ENCODE assay signal across 18 cellular contexts in genomic region chr11:71151561-71151960, GRCh38.
A peak's percentile ranks its signal among the peaks of the same experiment; 100 is the strongest.
DNase-seq lines count a peak whose midpoint lies in the region; ATAC-seq, FAIRE-seq and TF ChIP-seq lines count a peak whose summit lies in the region.
"Had no signal": no experiment of that assay in that cellular context is flagged by ENCODE, and none has a peak within 500 bp of the region (broad histone marks: within the 10 kb centered on the region; RNA-seq: fewer than 3 reads in every experiment).

No MANE protein-coding gene starts in this region.

- POLR2A ChIA-PET in HepG2 (lab: Yijun Ruan, JAX): interaction anchor here (3.4 kb wide), 1 partner anchor 101 kb away, joined by 23 read pairs; the partner anchor contains the start of gene SHANK2

- no peaks in the 10 kb centered on the region for H3K27me3 Mint-ChIP-seq in progenitor cell of endocrine pancreas

- BruUV-seq in HepG2 (replicated peaks; lab: Mats Ljungman, UMichigan): no TSS peak

- H3K27me3 ChIP-seq in HepG2 (ENCODE audit: control insufficient read depth in 1 of 2, insufficient read depth in 2 of 2, low read length in 2 of 2) (no peaks in the 10 kb centered on the region), right lobe of liver (no peaks in the 10 kb centered on the region)

- no peaks in the 10 kb centered on the region for H4K20me1 ChIP-seq in HepG2 (ENCODE audit: insufficient read depth, low read length)

- no peak overlapping the region for H2AFZ ChIP-seq in HepG2 (ENCODE audit: low read length)

- TF ChIP-seq RAD21 in HepG2 (CRISPR knock-in tag; IDR thresholded peaks at IDR 0.05): no peak

- no peaks in the 10 kb centered on the region for H3K9me3 Mint-ChIP-seq in progenitor cell of endocrine pancreas (ENCODE audit: low read depth)

- intact Hi-C loops in HepG2 (cut with micrococcal nuclease; ENCODE audit: unreplicated experiment): loop anchor here (10.0 kb wide), 1 partner anchor 93 kb away; no protein-coding TSS in a partner anchor
- intact Hi-C loops in right lobe of liver (cut with DNase I): no loop called here

- H3K4me1 Mint-ChIP-seq in progenitor cell of endocrine pancreas (ENCODE audit: low read depth): peaks cover 34% of the 10 kb centered on the region

- no peaks in the 10 kb centered on the region for H3K9me3 ChIP-seq in HepG2 (ENCODE audit: low read length)
- H3K9me3 ChIP-seq in right lobe of liver: no peaks in the 10 kb centered on the region
- H3K9me3 ChIP-seq: A549, BE2C, HAP-1 had no signal

- TF ChIP-seq CTCF in HepG2 (CRISPR knock-in tag; IDR thresholded peaks at IDR 0.05) (no peak), right lobe of liver (IDR thresholded peaks at IDR 0.05) (no peak), progenitor cell of endocrine pancreas (IDR thresholded peaks at IDR 0.05; ENCODE audit: unreplicated experiment) (no peak)

- H3K4me1 ChIP-seq in HepG2 (ENCODE audit: insufficient read depth, low read length): peaks cover 45% of the 10 kb centered on the region
- peaks cover 0 to 20% (median 5%) of the 10 kb centered on the region in 4 donors for H3K4me1 ChIP-seq in right lobe of liver
- H3K4me1 ChIP-seq: BE2C, HAP-1 had no signal

- TF ChIP-seq EP300 in HepG2 (IDR thresholded peaks at IDR 0.05; ENCODE audit: low read depth in 2 of 2, low read length in 2 of 2) (no peak), HepG2 (CRISPR knock-in tag; IDR thresholded peaks at IDR 0.05; ENCODE audit: borderline replicate concordance) (no peak)

- DNase-seq in HepG2 (ENCODE audit: low spot score) (no peak), right lobe of liver (no peak), mesenteric fat pad (ENCODE audit: low spot score) (peak; percentile 86), progenitor cell of endocrine pancreas (ENCODE audit: low spot score, unreplicated experiment) (no peak), dedifferentiated amniotic fluid mesenchymal stem cell (ENCODE audit: extremely low spot score) (no peak), GM19240 (ENCODE audit: insufficient read length, low spot score) (no peak)
- DNase-seq: BE2C; CD4-positive, alpha-beta memory T cell; DMS153; DMS79 treated with DMSO at 0.1 percent for 48 hours; EL; GOT3 had no signal

- H3K27ac Mint-ChIP-seq in progenitor cell of endocrine pancreas: peak overlapping the region; percentile 74
- H3K27ac Mint-ChIP-seq: CD4-positive, alpha-beta memory T cell had no signal

- ATAC-seq in HepG2: no peak
- no peak for ATAC-seq in right lobe of liver

- peak overlapping the region; percentile 88 for H3K27ac ChIP-seq in HepG2 (ENCODE audit: extremely low read length, insufficient read depth, low read length)
- H3K27ac ChIP-seq in right lobe of liver: peak overlapping the region in 1 of 3 donors; percentile 97
- H3K27ac ChIP-seq: C4-2B had no signal

- in situ Hi-C loops in HepG2 (cut with HindIII; ENCODE audit: extremely low pct_ligation_motif_present, low pct_unique_long_range_greater_than_20kb): no loop called here

- WGBS in HepG2 (ENCODE audit: low lambda C conversion rate): 99% methylated on average over 14 of the region's 14 CpGs
- WGBS in right lobe of liver (ENCODE audit: insufficient coverage, low coverage, low lambda C conversion rate, missing lambda C conversion rate): 90% methylated on average over 2 of the region's 14 CpGs

- H3K36me3 ChIP-seq in HepG2 (replicated peaks in 1 of 2; ENCODE audit: control insufficient read depth in 1 of 2, insufficient read depth in 2 of 2, low read length in 2 of 2) (peaks cover 3 to 21% of the 10 kb centered on the region in 2 experiments; a peak in 4 of 5 replicates), right lobe of liver (no peaks in the 10 kb centered on the region)
- H3K36me3 ChIP-seq: BE2C, HAP-1 had no signal

- CTCF ChIA-PET in HepG2 (lab: Yijun Ruan, JAX; ENCODE audit: low intra/inter-chr PET ratio, low total read pairs): no interaction called here

- 0 out of 2 replicates have a peak overlapping the region, but pooled peaks have one; percentile 12 for H3K4me2 ChIP-seq in HepG2 (ENCODE audit: low read depth, low read length)

- no peak overlapping the region for H3K4me3 Mint-ChIP-seq in progenitor cell of endocrine pancreas (ENCODE audit: low read depth)
- H3K4me3 Mint-ChIP-seq: CD4-positive, alpha-beta memory T cell had no signal

- H3K79me2 ChIP-seq in HepG2 (ENCODE audit: insufficient read depth, low read length): peaks cover 17% of the 10 kb centered on the region

- TF ChIP-seq POLR2A in HepG2 (IDR thresholded peaks at IDR 0.05; ENCODE audit: insufficient read depth in 1 of 2, low read depth in 2 of 2, low read length in 2 of 2) (no peak), right lobe of liver (IDR thresholded peaks at IDR 0.05) (no peak)

- H3K4me3 ChIP-seq in HepG2 (replicated peaks in 1 of 3; ENCODE audit: insufficient read depth in 1 of 3, low read depth in 2 of 3, low read length in 3 of 3): no peak overlapping the region
- H3K4me3 ChIP-seq in right lobe of liver: no peak overlapping the region
- H3K4me3 ChIP-seq: A549, HAP-1 had no signal

- FAIRE-seq in HepG2 (lab: Jason Lieb, UNC): no peak
- FAIRE-seq: A549, D721Med, G401.6, GM12891 had no signal

- no peak overlapping the region for H3K9ac ChIP-seq in HepG2 (ENCODE audit: insufficient read depth, low read depth, low read length)

- H3K36me3 Mint-ChIP-seq in progenitor cell of endocrine pancreas (ENCODE audit: insufficient read depth): peaks cover 7% of the 10 kb centered on the region
- H3K36me3 Mint-ChIP-seq: CD4-positive, alpha-beta memory T cell had no signal

TF ChIP-seq in HepG2, 621 proteins besides CTCF, POLR2A, EP300 and RAD21:
- TF ChIP-seq BRD4 (CRISPR knock-in tag; IDR thresholded peaks at IDR 0.05): 0 out of 2 replicates have a peak, but pooled peaks have one; percentile 23
- TF ChIP-seq NFE2L1 (CRISPR knock-in tag; IDR thresholded peaks at IDR 0.05; ENCODE audit: borderline replicate concordance): no peak
